In genomic region chr15:47757331-47757730, GRCh38 we compare ENCODE assay signal across 22 cellular contexts. TPM values are rescaled to one million over a fixed set of nuclear protein-coding genes. Genes with fewer than 3 reads are reported as not detected.
DNase-seq lines count a peak whose midpoint lies in the region; ATAC-seq and TF ChIP-seq lines count a peak whose summit lies in the region.
"Had no signal": no experiment of that assay in that cellular context is flagged by ENCODE, and none has a peak within 500 bp of the region (broad histone marks: within the 10 kb centered on the region; RNA-seq: fewer than 3 reads in every experiment).

No MANE protein-coding gene starts in this region.

- peaks cover 4% of the 10 kb centered on the region; the same call in 1 of the 2 replicates for H3K27me3 Mint-ChIP-seq in H9 (ENCODE audit: low read depth)
- H3K27me3 Mint-ChIP-seq in glutamatergic neuron (ENCODE audit: unreplicated experiment), result peaks cover 9% of the 10 kb centered on the region
- H3K27me3 Mint-ChIP-seq: B cell, T-cell had no signal

- H3T11ph ChIP-seq in H9 (ENCODE audit: low read length), result no peak overlapping the region

- H3K4me3 ChIP-seq in RWPE2 (ENCODE audit: severe bottlenecking) (no peak overlapping the region), skeletal muscle tissue (ENCODE audit: low read length in 3 of 3) (no peak overlapping the region)
- H3K4me3 ChIP-seq: HAP-1, K562, PC-9 had no signal

- no peaks in the 10 kb centered on the region for H3K79me1 ChIP-seq in H9 (ENCODE audit: insufficient read depth, low read depth, low read length, poor library complexity, severe bottlenecking)

- no peak overlapping the region for H2AK5ac ChIP-seq in H9 (ENCODE audit: insufficient read length, low read length)

- H3K36me3 Mint-ChIP-seq in H9 (ENCODE audit: insufficient read depth in 1 of 3, low read depth in 3 of 3) (peaks cover 24 to 56% (median 36%) of the 10 kb centered on the region in 3 experiments; a peak in 6 of 7 replicates), glutamatergic neuron (ENCODE audit: unreplicated experiment) (peaks cover 44% of the 10 kb centered on the region)
- H3K36me3 Mint-ChIP-seq: CD14-positive monocyte, T-cell had no signal

- no peaks in the 10 kb centered on the region for H3K79me2 ChIP-seq in H9 (ENCODE audit: insufficient read depth, low read length)

- no peak overlapping the region for H2BK20ac ChIP-seq in H9 (ENCODE audit: low read depth, low read length, poor library complexity, severe bottlenecking)

- no peak overlapping the region for H2BK120ac ChIP-seq in H9 (ENCODE audit: low read depth, low read length, poor library complexity, severe bottlenecking)

- H2BK5ac ChIP-seq in H9 (ENCODE audit: insufficient read length, low read length), result no peak overlapping the region

- H4K5ac ChIP-seq in H9 (ENCODE audit: insufficient read length, low read depth, low read length), result no peak overlapping the region

- no peak overlapping the region for H2AFZ ChIP-seq in H9 (ENCODE audit: low read length)
- H2AFZ ChIP-seq: PC-9 had no signal

- H3K27me3 ChIP-seq in H9 (ENCODE audit: insufficient read depth, low read length), result no peaks in the 10 kb centered on the region
- H3K27me3 ChIP-seq in RWPE2 (ENCODE audit: insufficient read depth, poor library complexity, severe bottlenecking), result no peaks in the 10 kb centered on the region
- no peaks in the 10 kb centered on the region for H3K27me3 ChIP-seq in skeletal muscle tissue (ENCODE audit: control insufficient read depth in 3 of 3, insufficient read depth in 3 of 3, low read length in 3 of 3)

- DNase-seq in H9 (no peak), RWPE2 (ENCODE audit: low spot score) (no peak), glutamatergic neuron (no peak), NCI-H526 (lab: John Stamatoyannopoulos, UW) (no peak), NAMALWA (ENCODE audit: low spot score) (no peak)
- DNase-seq: GDM1, NCI-H1105 treated with DMSO at 0.1 percent for 48 hours, NCI-H2029 treated with DMSO at 0.1 percent for 48 hours, NCI-H2171 treated with DMSO at 0.1 percent for 48 hours, NCI-H446, PC-9, T-cell had no signal

- H4K8ac ChIP-seq in H9 (replicated peaks; ENCODE audit: insufficient read length, low read depth, low read length), result no peak overlapping the region

- H3K23me2 ChIP-seq in H9 (ENCODE audit: insufficient read length, low read depth, low read length, poor library complexity, severe bottlenecking), result no peaks in the 10 kb centered on the region

- H3K14ac ChIP-seq in H9 (ENCODE audit: insufficient read depth, low read length), result no peak overlapping the region

- no peak overlapping the region for H3K4me3 Mint-ChIP-seq in H9
- H3K4me3 Mint-ChIP-seq in glutamatergic neuron (ENCODE audit: unreplicated experiment), result peak overlapping the region; percentile 3
- H3K4me3 Mint-ChIP-seq: B cell, CD14-positive monocyte, T-cell had no signal

- WGBS in H9 (ENCODE audit: extremely low coverage, insufficient read length, low lambda C conversion rate), result no CpG with 5 or more reads among the region's 3 CpGs

- H3K27ac ChIP-seq in H9 (ENCODE audit: insufficient read length, low read depth, low read length) (no peak overlapping the region), RWPE2 (ENCODE audit: poor library complexity, severe bottlenecking) (peak overlapping the region; percentile 61), skeletal muscle tissue (ENCODE audit: low read depth, low read length) (peak overlapping the region; percentile 55)
- H3K27ac ChIP-seq: HL-60, PC-9 had no signal

- no peak overlapping the region for H3K4me2 ChIP-seq in H9 (ENCODE audit: insufficient read depth, insufficient read length, low read length)
- H3K4me2 ChIP-seq: PC-9 had no signal

- H4K91ac ChIP-seq in H9 (ENCODE audit: insufficient read length, low read depth, low read length), result no peak overlapping the region

- H3K56ac ChIP-seq in H9 (ENCODE audit: insufficient read length, low read depth, low read length), result no peak overlapping the region

- H2BK12ac ChIP-seq in H9 (ENCODE audit: insufficient read length, low read depth, low read length), result no peak overlapping the region

- H3K4me1 ChIP-seq in H9 (ENCODE audit: insufficient read depth, low read length), result no peaks in the 10 kb centered on the region
- H3K4me1 ChIP-seq in RWPE2 (ENCODE audit: insufficient read depth, poor library complexity, severe bottlenecking), result peaks cover 13% of the 10 kb centered on the region
- H3K4me1 ChIP-seq in skeletal muscle tissue (ENCODE audit: control insufficient read depth in 3 of 3, insufficient read depth in 3 of 3, low read length in 3 of 3), result peaks cover 10 to 17% (median 15%) of the 10 kb centered on the region in 3 donors

- ATAC-seq in RWPE2 (ENCODE audit: low read depth), result no peak
- no peak for ATAC-seq in GM18519 (IDR thresholded peaks at IDR 0.05; ENCODE audit: low FRiP score, unreplicated experiment)
- ATAC-seq: HepG2, K562, T-cell had no signal

- H3K4ac ChIP-seq in H9 (ENCODE audit: low read depth, low read length), result no peak overlapping the region

- H3K9ac ChIP-seq in H9 (ENCODE audit: extremely low read depth, insufficient read length, low read length) (no peak overlapping the region), skeletal muscle tissue (ENCODE audit: low read depth in 1 of 3, low read length in 3 of 3) (no peak overlapping the region)

- no peak overlapping the region for H3K18ac ChIP-seq in H9 (ENCODE audit: insufficient read length, low read depth, low read length)

- H3K27ac Mint-ChIP-seq in H9 (peak overlapping the region in 2 of 3 experiments; percentile 44 to 69; a peak in 3 of 7 replicates), glutamatergic neuron (ENCODE audit: unreplicated experiment) (no peak overlapping the region)
- H3K27ac Mint-ChIP-seq: B cell, CD14-positive monocyte, T-cell had no signal

- H3K9me3 Mint-ChIP-seq in H9, result peaks cover 25 to 28% of the 10 kb centered on the region in 2 experiments
- peaks cover 24% of the 10 kb centered on the region for H3K9me3 Mint-ChIP-seq in glutamatergic neuron (ENCODE audit: unreplicated experiment)

- H3K23ac ChIP-seq in H9 (ENCODE audit: insufficient read length, low read depth, low read length), result no peak overlapping the region

- H3K36me3 ChIP-seq in RWPE2 (ENCODE audit: low read depth) (no peaks in the 10 kb centered on the region), skeletal muscle tissue (ENCODE audit: control insufficient read depth in 3 of 3, insufficient read depth in 3 of 3, low read length in 3 of 3) (peaks cover 11 to 19% (median 11%) of the 10 kb centered on the region in 3 donors)
- H3K36me3 ChIP-seq: HAP-1 had no signal

- H3K4me1 Mint-ChIP-seq in H9, result peaks cover 21 to 25% of the 10 kb centered on the region in 2 experiments
- H3K4me1 Mint-ChIP-seq in glutamatergic neuron (ENCODE audit: low read depth, unreplicated experiment), result peaks cover 57% of the 10 kb centered on the region
- H3K4me1 Mint-ChIP-seq: B cell, CD14-positive monocyte, T-cell had no signal

- H2BK15ac ChIP-seq in H9 (ENCODE audit: low read depth, low read length), result no peak overlapping the region

- H3K9me3 ChIP-seq in H9 (ENCODE audit: control insufficient read depth, low read depth, low read length) (peaks cover 4% of the 10 kb centered on the region), RWPE2 (ENCODE audit: severe bottlenecking) (peaks cover 8% of the 10 kb centered on the region), skeletal muscle tissue (ENCODE audit: control insufficient read depth in 3 of 3, low read length in 3 of 3) (peaks cover 0 to 3% (median 0%) of the 10 kb centered on the region in 3 donors)

- H4K20me1 ChIP-seq in H9 (ENCODE audit: control insufficient read depth, insufficient read depth, insufficient read length), result no peaks in the 10 kb centered on the region

- TF ChIP-seq CTCF in H9 (conservative IDR thresholded peaks at IDR 0.05) (no peak), RWPE2 (IDR thresholded peaks at IDR 0.05; ENCODE audit: poor library complexity, severe bottlenecking) (no peak), glutamatergic neuron (IDR thresholded peaks at IDR 0.05; ENCODE audit: partially characterized antibody, unreplicated experiment) (no peak)

RNA-seq across cellular contexts. Expression of gene SEMA6D, which starts 40.0 kb away (rescaled TPM):
- total RNA-seq in H9 (2021) (15.8 TPM in 2 replicates), glutamatergic neuron (ENCODE audit: unreplicated experiment) (255 TPM), skeletal muscle tissue (26.6 TPM)
- total RNA-seq: A172, B cell, HepG2, HT-29, K562, PC-9 had no signal
